In genomic region chr2:96880891-96881273, GRCh38 we compare ENCODE assay signal across 1 cellular context.
TF ChIP-seq lines count a peak whose summit lies in the region.

No MANE protein-coding gene starts in this region.

TF ChIP-seq in WTC11, 78 proteins besides CTCF, POLR2A, EP300 and RAD21 (continued from another document):
- TF ChIP-seq HMGXB4 (CRISPR knock-in tag; IDR thresholded peaks at IDR 0.05) = no peak
